In the genomic region with DNA sequence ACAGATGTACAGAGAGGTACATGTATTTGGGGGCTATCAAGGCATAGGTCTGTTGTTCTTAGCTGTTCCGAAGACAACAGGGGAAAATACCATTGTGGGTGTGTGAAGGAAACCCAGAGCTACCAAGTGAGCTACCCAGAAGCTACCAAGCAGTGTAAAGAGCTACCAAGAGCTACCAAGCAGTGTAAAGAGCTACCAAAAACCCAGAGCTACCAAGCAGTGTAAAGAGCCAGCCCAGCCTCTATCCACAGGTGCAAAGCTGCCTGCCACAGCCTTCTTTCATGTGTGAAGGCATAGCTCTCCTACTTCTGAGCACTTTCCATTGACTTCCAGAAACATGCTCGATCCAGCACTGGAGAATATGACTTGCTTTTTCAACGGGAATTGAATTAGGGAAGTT, we compare ENCODE assay signal across 19 cellular contexts.
DNase-seq lines count a peak whose midpoint lies in the region; ATAC-seq, FAIRE-seq and TF ChIP-seq lines count a peak whose summit lies in the region.
"Had no signal": no experiment of that assay in that cellular context is flagged by ENCODE, and none has a peak within 500 bp of the region (broad histone marks: within the 10 kb centered on the region; RNA-seq: fewer than 3 reads in every experiment).

No MANE protein-coding gene starts in this region.

- no peak overlapping the region for H2AFZ ChIP-seq in DND-41 (ENCODE audit: low read depth, low read length)
- H2AFZ ChIP-seq: GM23248 had no signal

- H3K27me3 ChIP-seq in DND-41 (ENCODE audit: insufficient read depth, low read length, poor library complexity), result no peaks in the 10 kb centered on the region

- no peaks in the 10 kb centered on the region for H3K36me3 ChIP-seq in DND-41 (ENCODE audit: insufficient read depth, low read length)

- peaks cover 2% of the 10 kb centered on the region for H3K27me3 Mint-ChIP-seq in activated T-helper 1 cell treated with anti-CD3 and anti-CD28 coated beads, Interleukin-12 subunit alpha, Interleukin-12 subunit beta, Interleukin-2, Interleukin-4 antibody, amounts not matched to agents 30 ng/mL and 10 ng/mL and 1 ng/mL, durations not matched to agents 14 hours and 24 hours and 36 hours (ENCODE audit: insufficient read depth)
- H3K27me3 Mint-ChIP-seq in memory B cell, result no peaks in the 10 kb centered on the region
- H3K27me3 Mint-ChIP-seq: B cell; CD4-positive, alpha-beta T cell had no signal

- no peak overlapping the region for H3K4me2 ChIP-seq in DND-41 (ENCODE audit: insufficient read depth, low read length)

- H3K27ac ChIP-seq in DND-41 (ENCODE audit: low read length), result no peak overlapping the region
- H3K27ac ChIP-seq: GM23248 had no signal

- no peak overlapping the region for H3K4me3 ChIP-seq in DND-41 (ENCODE audit: low read depth in 1 of 2, low read length in 2 of 2)
- H3K4me3 ChIP-seq: GM23248 had no signal

- H3K36me3 Mint-ChIP-seq in activated T-helper 1 cell treated with anti-CD3 and anti-CD28 coated beads, Interleukin-12 subunit alpha, Interleukin-12 subunit beta, Interleukin-2, Interleukin-4 antibody, amounts not matched to agents 30 ng/mL and 10 ng/mL and 1 ng/mL, durations not matched to agents 14 hours and 24 hours and 36 hours (ENCODE audit: low read depth), result peaks cover 21% of the 10 kb centered on the region
- no peaks in the 10 kb centered on the region for H3K36me3 Mint-ChIP-seq in memory B cell

- H3K27ac Mint-ChIP-seq in activated T-helper 1 cell treated with anti-CD3 and anti-CD28 coated beads, Interleukin-12 subunit alpha, Interleukin-12 subunit beta, Interleukin-2, Interleukin-4 antibody, amounts not matched to agents 30 ng/mL and 10 ng/mL and 1 ng/mL, durations not matched to agents 14 hours and 24 hours and 36 hours, result peak overlapping the region; percentile 23
- H3K27ac Mint-ChIP-seq in memory B cell, result peak overlapping the region; percentile 47
- H3K27ac Mint-ChIP-seq: B cell; CD4-positive, alpha-beta T cell; H9 had no signal

- H3K4me1 ChIP-seq in DND-41 (ENCODE audit: insufficient read depth, low read length), result no peaks in the 10 kb centered on the region

- no peaks in the 10 kb centered on the region for H3K79me2 ChIP-seq in DND-41 (ENCODE audit: insufficient read depth, low read length)

- no peak overlapping the region for H3K4me3 Mint-ChIP-seq in activated T-helper 1 cell treated with anti-CD3 and anti-CD28 coated beads, Interleukin-12 subunit alpha, Interleukin-12 subunit beta, Interleukin-2, Interleukin-4 antibody, amounts not matched to agents 30 ng/mL and 10 ng/mL and 1 ng/mL, durations not matched to agents 14 hours and 24 hours and 36 hours
- H3K4me3 Mint-ChIP-seq in memory B cell, result no peak overlapping the region
- H3K4me3 Mint-ChIP-seq: B cell; CD4-positive, alpha-beta T cell; H9 had no signal

- no peaks in the 10 kb centered on the region for H3K9me3 ChIP-seq in DND-41 (ENCODE audit: insufficient read depth, low read length, severe bottlenecking)

- H3K9ac ChIP-seq in DND-41 (ENCODE audit: low read depth, low read length), result no peak overlapping the region
- H3K9ac ChIP-seq: GM23248 had no signal

- intact Hi-C loops in activated T-helper 1 cell treated with anti-CD3 and anti-CD28 coated beads, Interleukin-12 subunit alpha, Interleukin-12 subunit beta, Interleukin-2, Interleukin-4 antibody, amounts not matched to agents 30 ng/mL and 10 ng/mL and 1 ng/mL, durations not matched to agents 14 hours and 24 hours and 36 hours (cut with micrococcal nuclease), result no loop called here

- H3K9me3 Mint-ChIP-seq in activated T-helper 1 cell treated with anti-CD3 and anti-CD28 coated beads, Interleukin-12 subunit alpha, Interleukin-12 subunit beta, Interleukin-2, Interleukin-4 antibody, amounts not matched to agents 30 ng/mL and 10 ng/mL and 1 ng/mL, durations not matched to agents 14 hours and 24 hours and 36 hours, result peaks cover 15% of the 10 kb centered on the region
- no peaks in the 10 kb centered on the region for H3K9me3 Mint-ChIP-seq in memory B cell
- H3K9me3 Mint-ChIP-seq: CD4-positive, alpha-beta T cell; H9 had no signal

- DNase-seq in DND-41 (peak; percentile 15), GM12892 (ENCODE audit: insufficient read length) (no peak), memory B cell (ENCODE audit: low spot score in 2 of 2) (no peak)
- no peak for DNase-seq in activated T-helper 1 cell treated with anti-CD3 and anti-CD28 coated beads, Interleukin-12 subunit alpha, Interleukin-12 subunit beta, Interleukin-2, Interleukin-4 antibody, amounts not matched to agents 30 ng/mL and 10 ng/mL and 1 ng/mL, durations not matched to agents 14 hours and 24 hours and 36 hours (ENCODE audit: low spot score)
- DNase-seq: C1 segment of cervical spinal cord; Calu3; CD4-positive, alpha-beta T cell; DMS 273 treated with DMSO at 0.1 percent for 48 hours; GM23248; H9; IMR-90; KBM-7 had no signal

- H4K20me1 ChIP-seq in DND-41 (ENCODE audit: insufficient read depth, low read length), result no peaks in the 10 kb centered on the region

- FAIRE-seq in GM12892 (lab: Jason Lieb, UNC), result peak; percentile 94
- FAIRE-seq: G401.6, GM18507 had no signal

- TF ChIP-seq POLR2A in GM12892 (IDR thresholded peaks at IDR 0.05; ENCODE audit: low read depth, low read length), result no peak

- H3K4me1 Mint-ChIP-seq in activated T-helper 1 cell treated with anti-CD3 and anti-CD28 coated beads, Interleukin-12 subunit alpha, Interleukin-12 subunit beta, Interleukin-2, Interleukin-4 antibody, amounts not matched to agents 30 ng/mL and 10 ng/mL and 1 ng/mL, durations not matched to agents 14 hours and 24 hours and 36 hours (ENCODE audit: low read depth), result peaks cover 51% of the 10 kb centered on the region
- peaks cover 5% of the 10 kb centered on the region for H3K4me1 Mint-ChIP-seq in memory B cell
- H3K4me1 Mint-ChIP-seq: B cell had no signal

- ATAC-seq in DND-41 (ENCODE audit: insufficient read depth, low read depth), result peak; percentile 86
- no peak for ATAC-seq in memory B cell (ENCODE audit: low read depth)
- no peak for ATAC-seq in GM21390 (IDR thresholded peaks at IDR 0.05; ENCODE audit: unreplicated experiment)
- ATAC-seq in GM18873 (IDR thresholded peaks at IDR 0.05; ENCODE audit: low FRiP score, unreplicated experiment), result no peak
- ATAC-seq in GM18517 (IDR thresholded peaks at IDR 0.05; ENCODE audit: unreplicated experiment), result no peak
- ATAC-seq in GM21723 (IDR thresholded peaks at IDR 0.05; ENCODE audit: unreplicated experiment), result no peak

- TF ChIP-seq CTCF in DND-41 (IDR thresholded peaks at IDR 0.05; ENCODE audit: borderline replicate concordance, extremely low read depth, low read length, poor library complexity, severe bottlenecking), result no peak
